Comparison of ENCODE assay signal across 2 cellular contexts in genomic region chr12:99920561-99920960, GRCh38.
TF ChIP-seq lines count a peak whose summit lies in the region.

No MANE protein-coding gene starts in this region.

TF ChIP-seq in HCT116, 20 proteins besides CTCF, POLR2A, EP300 and RAD21:
- no peak for TF ChIP-seq JUND (IDR thresholded peaks at IDR 0.05)
- TF ChIP-seq EZH2 (IDR thresholded peaks at IDR 0.05): no peak
- no peak for TF ChIP-seq ZFX (IDR thresholded peaks at IDR 0.05)
- TF ChIP-seq ZNF274 (IDR thresholded peaks at IDR 0.05; ENCODE audit: low read depth, low read length): no peak
- no peak for TF ChIP-seq ATF3 (IDR thresholded peaks at IDR 0.05)
- no peak for TF ChIP-seq ELF1 (IDR thresholded peaks at IDR 0.05; ENCODE audit: borderline replicate concordance, low read depth)
- TF ChIP-seq EGR1 (IDR thresholded peaks at IDR 0.05; ENCODE audit: low read depth): no peak
- no peak for TF ChIP-seq TCF7L2 (IDR thresholded peaks at IDR 0.05; ENCODE audit: borderline replicate concordance, extremely low read depth, insufficient read depth, insufficient read length)
- no peak for TF ChIP-seq SIN3A (IDR thresholded peaks at IDR 0.05; ENCODE audit: low read depth)
- TF ChIP-seq SRF (IDR thresholded peaks at IDR 0.05; ENCODE audit: low read depth): no peak
- no peak for TF ChIP-seq POLR2AphosphoS5 (IDR thresholded peaks at IDR 0.05; ENCODE audit: low read depth, low read length)
- TF ChIP-seq CEBPB (IDR thresholded peaks at IDR 0.05; ENCODE audit: low read depth): no peak
- TF ChIP-seq YY1 (IDR thresholded peaks at IDR 0.05; ENCODE audit: extremely low read depth, insufficient replicate concordance, low read depth, low read length): no peak
- TF ChIP-seq CBX3 (IDR thresholded peaks at IDR 0.05; ENCODE audit: low read depth): no peak
- TF ChIP-seq SP1 (IDR thresholded peaks at IDR 0.05; ENCODE audit: low read depth): no peak
- TF ChIP-seq FOSL1 (IDR thresholded peaks at IDR 0.05; ENCODE audit: low read depth): no peak
- TF ChIP-seq ZBTB33 (IDR thresholded peaks at IDR 0.05; ENCODE audit: extremely low read depth, insufficient replicate concordance, low read length): no peak
- no peak for TF ChIP-seq REST (IDR thresholded peaks at IDR 0.05; ENCODE audit: low read depth)

TF ChIP-seq in H1, 55 proteins besides CTCF, POLR2A, EP300 and RAD21:
- no peak for TF ChIP-seq NRF1 (IDR thresholded peaks at IDR 0.05; ENCODE audit: low read depth, low read length)
- no peak for TF ChIP-seq JUND (IDR thresholded peaks at IDR 0.05; ENCODE audit: low read length)
- no peak for TF ChIP-seq ASH2L (IDR thresholded peaks at IDR 0.05; ENCODE audit: low read length)
- TF ChIP-seq MAX (IDR thresholded peaks at IDR 0.05): no peak
TF ChIP-seq in H1: peak in this region for 0.
